21 cellular contexts compared by ENCODE assay signal in genomic region chr5:92147792-92148191, GRCh38.
"Had no signal": no experiment of that assay in that cellular context is flagged by ENCODE, and none has a peak within 500 bp of the region (broad histone marks: within the 10 kb centered on the region; RNA-seq: fewer than 3 reads in every experiment).

No MANE protein-coding gene starts in this region.

- H3K36me3 ChIP-seq: esophagus muscularis mucosa, left ventricle myocardium inferior, thoracic aorta, upper lobe of left lung had no signal

- DNase-seq: activated CD4-positive, alpha-beta T cell treated with anti-CD3 and anti-CD28 coated beads for 1 hour; activated naive CD8-positive, alpha-beta T cell treated with anti-CD3 and anti-CD28 coated beads for 36 hours; activated T-cell treated with anti-CD3 and anti-CD28 coated beads, Interleukin-2, amount 50 U/mL, for 1 hour; effector memory CD8-positive, alpha-beta T cell; glutamatergic neuron; immature natural killer cell; kidney glomerular epithelial cell; left ventricle myocardium inferior; midbrain; natural killer cell; nucleus accumbens; stimulated activated CD4-positive, alpha-beta T cell treated with anti-CD3 and anti-CD28 coated beads, Interleukin-15, amount 100 ng/mL, for 24 hours; stimulated activated CD8-positive, alpha-beta memory T cell treated with anti-CD3 and anti-CD28 coated beads, Interleukin-4, amount 100 ng/mL, for 48 hours; stimulated activated naive CD4-positive, alpha-beta T cell; T-helper 1 cell; upper lobe of left lung had no signal

- H2AFZ ChIP-seq: hepatocyte had no signal

- H3K36me3 Mint-ChIP-seq: activated naive CD8-positive, alpha-beta T cell treated with anti-CD3 and anti-CD28 coated beads for 36 hours; immature natural killer cell; natural killer cell had no signal

- ATAC-seq: effector memory CD8-positive, alpha-beta T cell; natural killer cell; sciatic nerve had no signal

- H3K9me3 ChIP-seq: esophagus muscularis mucosa, left ventricle myocardium inferior, thoracic aorta, upper lobe of left lung had no signal

- H3K27me3 ChIP-seq: esophagus muscularis mucosa, hepatocyte, upper lobe of left lung had no signal

- H3K27ac Mint-ChIP-seq: activated naive CD8-positive, alpha-beta T cell treated with anti-CD3 and anti-CD28 coated beads for 36 hours; effector memory CD8-positive, alpha-beta T cell; immature natural killer cell; natural killer cell had no signal

- H3K4me1 ChIP-seq: esophagus muscularis mucosa, left ventricle myocardium inferior, upper lobe of left lung had no signal

- H3K4me3 ChIP-seq: esophagus muscularis mucosa, hepatocyte, left ventricle myocardium inferior, smooth muscle cell, thoracic aorta, upper lobe of left lung had no signal

- H3K4me2 ChIP-seq: hepatocyte, smooth muscle cell had no signal

- H3K79me2 ChIP-seq: hepatocyte had no signal

- H3K27ac ChIP-seq: esophagus muscularis mucosa, hepatocyte, left ventricle myocardium inferior, thoracic aorta, upper lobe of left lung had no signal
